In genomic region chr6:30060982-30061765, GRCh38 we compare ENCODE assay signal across 1 cellular context.
TF ChIP-seq lines count a peak whose summit lies in the region.

POLR1H (plus strand) TSS chr6:30061265; CDS start chr6:30061525, 260 bp downstream.

TF ChIP-seq in HepG2, 621 proteins besides CTCF, POLR2A, EP300 and RAD21 (continued from another document and continues in another):
- no peak for TF ChIP-seq ZNF407 (CRISPR knock-in tag; IDR thresholded peaks at IDR 0.05; ENCODE audit: not compliant biosample characterization)
- TF ChIP-seq ZNF691 (CRISPR knock-in tag; IDR thresholded peaks at IDR 0.05; ENCODE audit: borderline replicate concordance, low read depth): peak; percentile 34; the same call in 1 of the 2 replicates
- TF ChIP-seq TMF1 (CRISPR knock-in tag; IDR thresholded peaks at IDR 0.05; ENCODE audit: low read depth): no peak; the same call in 1 of the 2 replicates
- TF ChIP-seq RBM22 (optimal IDR thresholded peaks at IDR 0.05; ENCODE audit: low read length): no peak
- TF ChIP-seq ZNF17 (CRISPR knock-in tag; IDR thresholded peaks at IDR 0.05): peak; percentile 54; the same call in 1 of the 2 replicates
- peak; percentile 35; the same call in 1 of the 2 replicates for TF ChIP-seq ESRRA (CRISPR knock-in tag; IDR thresholded peaks at IDR 0.05; ENCODE audit: low read depth)
- no peak for TF ChIP-seq IRF1 (CRISPR knock-in tag; IDR thresholded peaks at IDR 0.05; ENCODE audit: low read depth)
- peak; percentile 96; the same call in 1 of the 2 replicates for TF ChIP-seq ERF (CRISPR knock-in tag; IDR thresholded peaks at IDR 0.05)
- TF ChIP-seq GTF2F1 (IDR thresholded peaks at IDR 0.05; ENCODE audit: low read length): no peak
- TF ChIP-seq DDIT3 (CRISPR knock-in tag; IDR thresholded peaks at IDR 0.05): no peak
- TF ChIP-seq ZNF598 (CRISPR knock-in tag; IDR thresholded peaks at IDR 0.05; ENCODE audit: borderline replicate concordance): peak; percentile 54; the same call in 1 of the 2 replicates
- TF ChIP-seq KAT2B (IDR thresholded peaks at IDR 0.05; ENCODE audit: borderline replicate concordance, low read depth, low read length): no peak
- TF ChIP-seq HOXA5 (CRISPR knock-in tag; IDR thresholded peaks at IDR 0.05): peak; percentile 98
- TF ChIP-seq ZNF7 (CRISPR knock-in tag; IDR thresholded peaks at IDR 0.05): no peak
- peak; percentile 66; the same call in 1 of the 2 replicates for TF ChIP-seq MED13 (CRISPR knock-in tag; IDR thresholded peaks at IDR 0.05)
- TF ChIP-seq ZNF430 (CRISPR knock-in tag; IDR thresholded peaks at IDR 0.05): peak; percentile 88; the same call in 1 of the 2 replicates
- peak; percentile 65 for TF ChIP-seq TFE3 (CRISPR knock-in tag; IDR thresholded peaks at IDR 0.05)
- TF ChIP-seq HOMEZ (CRISPR knock-in tag; IDR thresholded peaks at IDR 0.05; ENCODE audit: low read depth): no peak
- TF ChIP-seq ZNF281 (CRISPR knock-in tag; IDR thresholded peaks at IDR 0.05; ENCODE audit: borderline replicate concordance): no peak; the same call in 1 of the 2 replicates
- peak; percentile 96 for TF ChIP-seq KDM2A (CRISPR knock-in tag; IDR thresholded peaks at IDR 0.05; ENCODE audit: borderline replicate concordance, low read depth)
- peak; percentile 99 for TF ChIP-seq ZNF501 (CRISPR knock-in tag; IDR thresholded peaks at IDR 0.05)
- TF ChIP-seq KAT8 (CRISPR knock-in tag; IDR thresholded peaks at IDR 0.05): peak; percentile 100
- peak; percentile 12; the same call in 1 of the 2 replicates for TF ChIP-seq HINFP (CRISPR knock-in tag; IDR thresholded peaks at IDR 0.05; ENCODE audit: low read depth)
- 0 out of 2 replicates have a peak, but pooled peaks have one; percentile 49 for TF ChIP-seq ZNF710 (CRISPR knock-in tag; IDR thresholded peaks at IDR 0.05; ENCODE audit: borderline replicate concordance)
- TF ChIP-seq GATAD1 (CRISPR knock-in tag; IDR thresholded peaks at IDR 0.05): peak; percentile 100
- peak; percentile 81 for TF ChIP-seq ZNF580 (CRISPR knock-in tag; IDR thresholded peaks at IDR 0.05; ENCODE audit: borderline replicate concordance, low read depth)
- TF ChIP-seq HES4 (CRISPR knock-in tag; IDR thresholded peaks at IDR 0.05; ENCODE audit: borderline replicate concordance): peak; percentile 81; the same call in 1 of the 2 replicates
- TF ChIP-seq ZNF891 (CRISPR knock-in tag; IDR thresholded peaks at IDR 0.05): peak; percentile 43; the same call in 1 of the 2 replicates
- no peak for TF ChIP-seq ARID2 (CRISPR knock-in tag; IDR thresholded peaks at IDR 0.05; ENCODE audit: borderline replicate concordance)
- no peak; the same call in 1 of the 2 replicates for TF ChIP-seq MYNN (CRISPR knock-in tag; IDR thresholded peaks at IDR 0.05; ENCODE audit: low read depth)
- TF ChIP-seq ZNF761 (CRISPR knock-in tag; conservative IDR thresholded peaks at IDR 0.05): 0 out of 2 replicates have a peak, but pooled peaks have one; percentile 76
- TF ChIP-seq ZSCAN25 (CRISPR knock-in tag; IDR thresholded peaks at IDR 0.05): peak; percentile 63
- peak; percentile 86 for TF ChIP-seq TEF (CRISPR knock-in tag; IDR thresholded peaks at IDR 0.05)
- TF ChIP-seq ASH2L (IDR thresholded peaks at IDR 0.05; ENCODE audit: insufficient read length, low read depth, low read length): peak; percentile 97
- peak; percentile 82; the same call in 1 of the 2 replicates for TF ChIP-seq FOXO1 (CRISPR knock-in tag; IDR thresholded peaks at IDR 0.05)
- no peak for TF ChIP-seq HDAC6 (IDR thresholded peaks at IDR 0.05; ENCODE audit: low read depth, low read length)
- peak; percentile 95 for TF ChIP-seq MEIS2 (CRISPR knock-in tag; IDR thresholded peaks at IDR 0.05)
- no peak for TF ChIP-seq TRIM24 (CRISPR knock-in tag; IDR thresholded peaks at IDR 0.05)
